Comparison of ENCODE assay signal across 8 cellular contexts in genomic region chr19:6065685-6066365, GRCh38. TPM values are rescaled to one million over a fixed set of nuclear protein-coding genes. Genes with fewer than 3 reads are reported as not detected.
DNase-seq lines count a peak whose midpoint lies in the region; TF ChIP-seq lines count a peak whose summit lies in the region.

No MANE protein-coding gene starts in this region.

- TF ChIP-seq POLR2A in transverse colon (IDR thresholded peaks at IDR 0.05): no peak

- CTCF ChIA-PET in HEK293T (lab: Yijun Ruan, JAX): no interaction called here

- H3K36me3 ChIP-seq in effector memory CD4-positive, alpha-beta T cell (ENCODE audit: control insufficient read depth, insufficient read depth, low read length): no peaks in the 10 kb centered on the region
- H3K36me3 ChIP-seq in neuron (ENCODE audit: insufficient read depth, low read length) (no peaks in the 10 kb centered on the region), transverse colon (no peaks in the 10 kb centered on the region), BE2C (no peaks in the 10 kb centered on the region; the same call in 1 of the 2 replicates)

- no peak for TF ChIP-seq CTCF in CD14-positive monocyte (IDR thresholded peaks at IDR 0.05)
- no peak for TF ChIP-seq CTCF in transverse colon (IDR thresholded peaks at IDR 0.05)
- no peak for TF ChIP-seq CTCF in BE2C (IDR thresholded peaks at IDR 0.05; ENCODE audit: low read depth, low read length)

- H3K4me3 ChIP-seq in effector memory CD4-positive, alpha-beta T cell (ENCODE audit: insufficient read depth, low read depth, low read length, poor library complexity, severe bottlenecking): no peak overlapping the region
- peak overlapping the region; percentile 27 for H3K4me3 ChIP-seq in neuron (ENCODE audit: low read length)
- peak overlapping the region in 2 of 4 donors; percentile 9 to 17 for H3K4me3 ChIP-seq in transverse colon
- H3K4me3 ChIP-seq in BE2C (ENCODE audit: low read depth, low read length): no peak overlapping the region

- in situ Hi-C loops in transverse colon (cut with MboI; ENCODE audit: low pct_ligation_motif_present in 1 of 4, low pct_unique_long_range_greater_than_20kb in 1 of 4, low sequenced_read_pairs in 3 of 4): no loop called here

- POLR2A ChIA-PET in HEK293T (lab: Yijun Ruan, JAX): no interaction called here

- no peaks in the 10 kb centered on the region for H3K27me3 ChIP-seq in effector memory CD4-positive, alpha-beta T cell (replicated peaks; ENCODE audit: control insufficient read depth, insufficient read depth, low read length, poor library complexity, severe bottlenecking)
- H3K27me3 ChIP-seq in neuron (ENCODE audit: insufficient read depth, low read length): no peaks in the 10 kb centered on the region
- H3K27me3 ChIP-seq in transverse colon: no peaks in the 10 kb centered on the region
- H3K27me3 ChIP-seq in BE2C: no peaks in the 10 kb centered on the region

- intact Hi-C loops in CD14-positive monocyte (cut with micrococcal nuclease) (loop anchor here in 1 of 2 donors (5.0 kb wide), 1 partner anchor 41 kb away; no protein-coding TSS in a partner anchor), transverse colon (cut with DNase I; ENCODE audit: low total_unique reads) (no loop called here)

- TF ChIP-seq EP300 in transverse colon (IDR thresholded peaks at IDR 0.05; ENCODE audit: low read depth): no peak

- peak overlapping the region; percentile 97 to 99 (median 99) for H3K27ac Mint-ChIP-seq in CD14-positive monocyte

- H2AFZ ChIP-seq in neuron (ENCODE audit: low read depth, low read length): no peak overlapping the region

- H3K4me3 Mint-ChIP-seq in CD14-positive monocyte: peak overlapping the region; percentile 63 to 77

- H3K27me3 Mint-ChIP-seq in CD14-positive monocyte (ENCODE audit: low read depth in 3 of 3): peaks cover 0 to 25% (median 0%) of the 10 kb centered on the region in 3 donors

- peak; percentile 87 for DNase-seq in CD14-positive monocyte (ENCODE audit: low spot score)
- DNase-seq in NCI-H128 (lab: John Stamatoyannopoulos, UW; ENCODE audit: unreplicated experiment): peak; percentile 31
- DNase-seq in activated CD4-positive, alpha-beta T cell treated with anti-CD3 and anti-CD28 coated beads, Interleukin-2, amount 50 U/mL, for 1 hour: peak; percentile 53
- peak; percentile 46 to 65 (median 47) for DNase-seq in effector memory CD4-positive, alpha-beta T cell
- peak; percentile 53 for DNase-seq in transverse colon
- no peak for DNase-seq in BE2C
- DNase-seq in HEK293T (ENCODE audit: extremely low spot score): no peak

- WGBS in transverse colon (ENCODE audit: low coverage in 1 of 2), 2 donors: 0 to 10% methylated on average over 1 to 16 of the region's 16 CpGs

- peaks cover 18 to 35% of the 10 kb centered on the region in 2 donors for H3K36me3 Mint-ChIP-seq in CD14-positive monocyte

- peaks cover 94% of the 10 kb centered on the region for H3K4me1 Mint-ChIP-seq in CD14-positive monocyte

- H3K4me1 ChIP-seq in effector memory CD4-positive, alpha-beta T cell (ENCODE audit: control insufficient read depth, insufficient read depth, low read length, poor library complexity, severe bottlenecking): peaks cover 33% of the 10 kb centered on the region
- H3K4me1 ChIP-seq in neuron (ENCODE audit: insufficient read depth, low read length) (peaks cover 35% of the 10 kb centered on the region), transverse colon (peaks cover 55 to 83% (median 68%) of the 10 kb centered on the region in 4 donors), BE2C (peaks cover 9% of the 10 kb centered on the region)

- H3K27ac ChIP-seq in effector memory CD4-positive, alpha-beta T cell (ENCODE audit: insufficient read depth, low read length, poor library complexity, severe bottlenecking): peak overlapping the region; percentile 80
- H3K27ac ChIP-seq in transverse colon: peak overlapping the region; percentile 90 to 95 (median 92)

- no peaks in the 10 kb centered on the region for H3K9me3 ChIP-seq in effector memory CD4-positive, alpha-beta T cell (ENCODE audit: control insufficient read depth, low read length)
- H3K9me3 ChIP-seq in neuron (ENCODE audit: low read length) (peaks cover 5% of the 10 kb centered on the region), transverse colon (no peaks in the 10 kb centered on the region), BE2C (no peaks in the 10 kb centered on the region)

- peaks cover 0 to 4% (median 0%) of the 10 kb centered on the region in 7 donors for H3K9me3 Mint-ChIP-seq in CD14-positive monocyte

TF ChIP-seq in HEK293T, 16 proteins besides CTCF, POLR2A, EP300 and RAD21:
- TF ChIP-seq TARDBP (IDR thresholded peaks at IDR 0.05) (no peak), SP1 (IDR thresholded peaks at IDR 0.05) (no peak), SUZ12 (IDR thresholded peaks at IDR 0.05) (no peak), FOXA1 (IDR thresholded peaks at IDR 0.05) (no peak), BHLHE40 (IDR thresholded peaks at IDR 0.05; ENCODE audit: borderline replicate concordance) (no peak), NFRKB (IDR thresholded peaks at IDR 0.05) (no peak), FOXM1 (IDR thresholded peaks at IDR 0.05; ENCODE audit: borderline replicate concordance) (no peak), ARNT (IDR thresholded peaks at IDR 0.05) (no peak), ZNF384 (IDR thresholded peaks at IDR 0.05) (no peak), HDGF (IDR thresholded peaks at IDR 0.05; ENCODE audit: borderline replicate concordance) (no peak), LEF1 (IDR thresholded peaks at IDR 0.05; ENCODE audit: borderline replicate concordance) (no peak), ELF4 (IDR thresholded peaks at IDR 0.05) (no peak), FOXK2 (IDR thresholded peaks at IDR 0.05) (no peak)

RNA-seq across cellular contexts. Expression of gene RFX2, which starts 44.5 kb away (rescaled TPM):
- polyA plus RNA-seq in CD14-positive monocyte: 1 to 10 TPM; 5.7 to 8.7 TPM
- 10 to 100 TPM in 2 of 4 donors, 1 to 10 TPM in 2; 6.1 to 57.5 (median 11.8) TPM for total RNA-seq in transverse colon
- 19.3 TPM for polyA plus RNA-seq in BE2C (2012; ENCODE audit: insufficient read depth, insufficient read length, low read depth)

Comparison
In these comparisons a context has a peak if more than half of its experiments do, and no peak if none do; other contexts are left out.
1. DNase-seq: peak in CD14-positive monocyte (single experiment), NCI-H128 (single experiment), activated CD4-positive, alpha-beta T cell treated with anti-CD3 and anti-CD28 coated beads, Interleukin-2, amount 50 U/mL, for 1 hour (single experiment), effector memory CD4-positive, alpha-beta T cell (3 of 3) and transverse colon (single experiment); none in BE2C (single experiment) and HEK293T (single experiment).